In the genomic region with DNA sequence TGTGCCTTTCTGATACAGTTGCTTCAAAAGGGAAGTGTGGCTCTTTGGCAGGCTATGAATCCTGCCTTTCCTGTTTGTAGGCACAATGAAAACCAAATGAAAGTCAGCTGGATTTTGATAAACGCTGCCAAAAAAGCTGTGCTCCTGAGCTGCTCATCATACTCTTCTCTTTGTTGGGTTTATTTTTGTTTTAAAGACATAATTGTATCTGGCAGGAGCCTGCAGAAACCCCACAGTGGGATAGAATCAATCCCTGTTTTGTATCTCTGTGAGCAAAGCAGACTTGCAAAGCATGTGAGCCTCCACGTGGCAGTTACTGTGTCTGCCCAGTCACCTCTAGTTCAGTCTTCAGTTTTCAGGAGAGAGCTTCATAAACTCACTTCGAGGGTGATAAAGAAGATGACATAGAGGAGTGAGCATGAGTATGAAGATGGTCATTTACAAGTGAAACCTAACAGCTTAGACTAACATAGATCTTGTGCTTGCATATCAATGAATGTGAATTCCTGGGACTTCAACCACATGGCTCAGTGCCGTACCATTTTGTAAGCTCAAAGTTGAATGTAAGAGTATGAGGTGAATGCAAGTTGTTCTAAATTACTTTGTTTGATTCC, we compare ENCODE assay signal across 1 cellular context.
TF ChIP-seq lines count a peak whose summit lies in the region.

No MANE protein-coding gene starts in this region.

TF ChIP-seq in GM23338, 12 proteins besides CTCF, POLR2A, EP300 and RAD21 (continued from another document):
- TF ChIP-seq, protein P1, sequence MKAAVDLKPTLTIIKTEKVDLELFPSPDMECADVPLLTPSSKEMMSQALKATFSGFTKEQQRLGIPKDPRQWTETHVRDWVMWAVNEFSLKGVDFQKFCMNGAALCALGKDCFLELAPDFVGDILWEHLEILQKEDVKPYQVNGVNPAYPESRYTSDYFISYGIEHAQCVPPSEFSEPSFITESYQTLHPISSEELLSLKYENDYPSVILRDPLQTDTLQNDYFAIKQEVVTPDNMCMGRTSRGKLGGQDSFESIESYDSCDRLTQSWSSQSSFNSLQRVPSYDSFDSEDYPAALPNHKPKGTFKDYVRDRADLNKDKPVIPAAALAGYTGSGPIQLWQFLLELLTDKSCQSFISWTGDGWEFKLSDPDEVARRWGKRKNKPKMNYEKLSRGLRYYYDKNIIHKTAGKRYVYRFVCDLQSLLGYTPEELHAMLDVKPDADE (IDR thresholded peaks at IDR 0.05): no peak
- TF ChIP-seq JUNB (IDR thresholded peaks at IDR 0.05; ENCODE audit: unreplicated experiment) (no peak), STAT1 (IDR thresholded peaks at IDR 0.05; ENCODE audit: unreplicated experiment) (no peak), ZNF331 (CRISPR knock-in tag; IDR thresholded peaks at IDR 0.05; ENCODE audit: low read depth) (no peak), REST (IDR thresholded peaks at IDR 0.05; ENCODE audit: unreplicated experiment) (no peak), EZH2phosphoT487 (IDR thresholded peaks at IDR 0.05; ENCODE audit: unreplicated experiment) (no peak), ZNF462 (CRISPR knock-in tag; IDR thresholded peaks at IDR 0.05) (no peak), POLR2AphosphoS5 (IDR thresholded peaks at IDR 0.05; ENCODE audit: low read depth) (no peak), EZH2 (IDR thresholded peaks at IDR 0.05; ENCODE audit: low read depth, unreplicated experiment) (no peak), CREB1 (CRISPR knock-in tag; IDR thresholded peaks at IDR 0.05; ENCODE audit: low read depth) (no peak), NANOG (IDR thresholded peaks at IDR 0.05; ENCODE audit: borderline replicate concordance) (no peak)
